12 cellular contexts compared by ENCODE assay signal in the genomic region with DNA sequence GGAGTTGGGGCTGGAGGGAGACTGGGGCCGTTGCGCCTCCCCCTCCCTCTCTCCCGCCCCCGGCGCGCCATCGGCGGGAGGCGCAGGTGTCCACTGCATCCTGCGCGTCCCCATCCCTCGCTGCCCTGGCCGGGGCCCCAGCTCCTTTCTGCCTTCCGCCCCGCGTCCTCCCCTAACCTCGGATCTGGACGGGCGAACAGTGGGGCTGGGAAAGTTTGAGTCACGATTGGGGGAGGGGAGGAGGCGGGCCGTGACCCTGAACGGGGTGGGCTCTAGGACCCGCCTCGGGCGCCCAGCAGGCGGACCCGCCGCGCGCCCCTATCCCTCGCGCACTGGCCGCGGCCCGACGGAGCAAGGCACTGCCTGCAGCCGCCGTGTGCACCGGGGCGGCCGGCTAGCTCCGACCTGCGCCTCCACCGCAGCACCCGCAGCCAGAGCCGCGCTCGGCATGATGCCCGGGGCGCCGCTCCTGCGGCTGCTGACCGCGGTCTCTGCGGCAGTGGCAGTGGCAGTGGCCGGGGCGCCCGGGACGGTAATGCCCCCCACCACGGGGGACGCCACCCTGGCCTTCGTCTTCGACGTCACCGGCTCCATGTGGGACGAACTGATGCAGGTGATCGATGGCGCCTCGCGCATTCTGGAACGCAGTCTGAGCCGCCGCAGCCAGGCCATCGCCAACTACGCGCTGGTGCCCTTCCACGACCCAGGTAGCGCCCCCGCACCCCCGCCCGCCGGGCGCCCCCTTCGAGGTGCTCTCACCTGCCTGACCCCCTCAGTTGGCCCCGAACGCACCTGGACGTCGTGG. TPM values are rescaled to one million over a fixed set of nuclear protein-coding genes. Genes with fewer than 3 reads are reported as not detected.
DNase-seq lines count a peak whose midpoint lies in the region; ATAC-seq and TF ChIP-seq lines count a peak whose summit lies in the region.
"Had no signal": no experiment of that assay in that cellular context is flagged by ENCODE, and none has a peak within 500 bp of the region (broad histone marks: within the 10 kb centered on the region; RNA-seq: fewer than 3 reads in every experiment).

A gene with protein sequence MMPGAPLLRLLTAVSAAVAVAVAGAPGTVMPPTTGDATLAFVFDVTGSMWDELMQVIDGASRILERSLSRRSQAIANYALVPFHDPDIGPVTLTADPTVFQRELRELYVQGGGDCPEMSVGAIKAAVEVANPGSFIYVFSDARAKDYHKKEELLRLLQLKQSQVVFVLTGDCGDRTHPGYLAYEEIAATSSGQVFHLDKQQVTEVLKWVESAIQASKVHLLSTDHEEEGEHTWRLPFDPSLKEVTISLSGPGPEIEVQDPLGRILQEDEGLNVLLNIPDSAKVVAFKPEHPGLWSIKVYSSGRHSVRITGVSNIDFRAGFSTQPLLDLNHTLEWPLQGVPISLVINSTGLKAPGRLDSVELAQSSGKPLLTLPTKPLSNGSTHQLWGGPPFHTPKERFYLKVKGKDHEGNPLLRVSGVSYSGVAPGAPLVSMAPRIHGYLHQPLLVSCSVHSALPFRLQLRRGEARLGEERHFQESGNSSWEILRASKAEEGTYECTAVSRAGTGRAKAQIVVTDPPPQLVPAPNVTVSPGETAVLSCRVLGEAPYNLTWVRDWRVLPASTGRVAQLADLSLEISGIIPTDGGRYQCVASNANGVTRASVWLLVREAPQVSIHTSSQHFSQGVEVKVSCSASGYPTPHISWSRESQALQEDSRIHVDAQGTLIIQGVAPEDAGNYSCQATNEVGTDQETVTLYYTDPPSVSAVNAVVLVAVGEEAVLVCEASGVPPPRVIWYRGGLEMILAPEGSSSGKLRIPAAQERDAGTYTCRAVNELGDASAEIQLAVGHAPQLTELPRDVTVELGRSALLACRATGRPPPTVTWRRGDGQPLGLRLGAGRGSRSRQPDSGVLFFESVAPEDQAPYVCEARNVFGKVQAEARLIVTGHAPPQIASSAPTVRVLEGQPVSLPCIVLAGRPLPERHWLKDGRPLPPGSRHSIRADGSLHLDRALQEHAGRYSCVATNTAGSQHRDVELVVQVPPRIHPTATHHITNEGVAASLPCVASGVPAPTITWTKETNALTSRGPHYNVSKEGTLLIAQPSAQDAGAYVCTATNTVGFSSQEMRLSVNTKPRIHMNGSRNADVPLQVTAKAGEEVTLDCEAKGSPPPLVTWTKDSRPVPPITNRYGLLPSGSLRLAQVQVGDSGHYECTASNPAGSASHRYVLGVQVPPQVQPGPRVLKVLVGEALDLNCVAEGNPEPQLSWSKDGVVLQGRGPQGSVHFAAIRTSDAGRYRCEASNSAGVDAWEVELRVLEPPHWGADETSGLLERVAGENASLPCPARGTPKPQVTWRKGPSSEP (N-terminal part only) (plus strand): TSS at position 330 of the 805 bp plus-strand sequence. CDS start 119 bp downstream, at position 449.

- H3K79me2 ChIP-seq in OCI-LY7 (ENCODE audit: insufficient read depth, low read depth, low read length) = no peaks in the 10 kb centered on the region

- no peaks in the 10 kb centered on the region for H3K9me3 ChIP-seq in BLaER1 treated with 17β-estradiol and CSF1 and Interleukin-3, amounts not matched to agents 10 nM and 100 nM (replicated peaks in 1 of 11)
- H3K9me3 ChIP-seq in NT2/D1 (ENCODE audit: insufficient read depth, low read length) = no peaks in the 10 kb centered on the region
- no peaks in the 10 kb centered on the region for H3K9me3 ChIP-seq in cardiac muscle cell (ENCODE audit: low read depth)
- H3K9me3 ChIP-seq in neuron (ENCODE audit: low read length) = no peaks in the 10 kb centered on the region
- H3K9me3 ChIP-seq in OCI-LY7 (ENCODE audit: low read length) = no peaks in the 10 kb centered on the region

- intact Hi-C loops in OCI-LY7 (cut with micrococcal nuclease; ENCODE audit: unreplicated experiment) = no loop called here
- intact Hi-C loops in activated CD4-positive, alpha-beta T cell treated with anti-CD3 and anti-CD28 coated beads, Interleukin-2, amount 10 ng/mL, durations not matched to agents 24 days and 14 days (cut with micrococcal nuclease) = no loop called here

- ATAC-seq in T-cell (replicated peaks in 1 of 4) (no peak), GM19467 (IDR thresholded peaks at IDR 0.05; ENCODE audit: unreplicated experiment) (no peak)

- H3K4me1 ChIP-seq in BLaER1 treated with 17β-estradiol and CSF1 and Interleukin-3, amounts not matched to agents 10 nM and 100 nM = peaks cover 0 to 31% (median 19%) of the 10 kb centered on the region in 10 experiments; a peak in 18 of 20 replicates
- H3K4me1 ChIP-seq in NT2/D1 (ENCODE audit: insufficient read depth, insufficient read length) = peaks cover 23% of the 10 kb centered on the region
- peaks cover 4% of the 10 kb centered on the region for H3K4me1 ChIP-seq in cardiac muscle cell (ENCODE audit: low read depth)
- no peaks in the 10 kb centered on the region for H3K4me1 ChIP-seq in neuron (ENCODE audit: insufficient read depth, low read length)
- no peaks in the 10 kb centered on the region for H3K4me1 ChIP-seq in OCI-LY7 (ENCODE audit: insufficient read depth, low read length, poor library complexity, severe bottlenecking)

- no TSS peak for BruUV-seq in OCI-LY7 (replicated peaks; lab: Mats Ljungman, UMichigan)

- H3K27ac Mint-ChIP-seq in T-cell = no peak within 1 kb of the TSS
- no peak within 1 kb of the TSS for H3K27ac Mint-ChIP-seq in activated CD4-positive, alpha-beta T cell treated with anti-CD3 and anti-CD28 coated beads, Interleukin-2, amount 10 ng/mL, durations not matched to agents 24 days and 14 days

- H3K27me3 ChIP-seq in BLaER1 treated with 17β-estradiol and CSF1 and Interleukin-3, amounts not matched to agents 10 nM and 100 nM = peaks cover 49 to 70% (median 60%) of the 10 kb centered on the region in 11 experiments
- H3K27me3 ChIP-seq in NT2/D1 (ENCODE audit: insufficient read depth, insufficient read length) (peaks cover 26% of the 10 kb centered on the region), cardiac muscle cell (peaks cover 72% of the 10 kb centered on the region), neuron (ENCODE audit: insufficient read depth, low read length) (peaks cover 76% of the 10 kb centered on the region)

- H3K4me3 Mint-ChIP-seq in T-cell = peak within 1 kb of the TSS in 1 of 3 donors; percentile 49
- H3K4me3 Mint-ChIP-seq in activated CD4-positive, alpha-beta T cell treated with anti-CD3 and anti-CD28 coated beads, Interleukin-2, amount 10 ng/mL, durations not matched to agents 24 days and 14 days = no peak within 1 kb of the TSS

- H3K9me2 ChIP-seq in OCI-LY7 (ENCODE audit: insufficient read depth, low read length) = no peaks in the 10 kb centered on the region

- peaks cover 61 to 68% of the 10 kb centered on the region in 2 donors for H3K27me3 Mint-ChIP-seq in T-cell
- peaks cover 52% of the 10 kb centered on the region for H3K27me3 Mint-ChIP-seq in activated CD4-positive, alpha-beta T cell treated with anti-CD3 and anti-CD28 coated beads, Interleukin-2, amount 10 ng/mL, durations not matched to agents 24 days and 14 days

- H3K9ac ChIP-seq in BLaER1 treated with 17β-estradiol and CSF1 and Interleukin-3, amounts not matched to agents 10 nM and 100 nM = no peak within 1 kb of the TSS
- H3K9ac ChIP-seq in NT2/D1 (ENCODE audit: insufficient read length, low read depth) = peak within 1 kb of the TSS; percentile 74

- POLR2A ChIA-PET in T-cell (lab: Charles Lee) (no interaction called here), OCI-LY7 (lab: Charles Lee) (no interaction called here)

- peaks cover 9 to 12% (median 12%) of the 10 kb centered on the region in 3 donors for H3K4me1 Mint-ChIP-seq in T-cell
- no peaks in the 10 kb centered on the region for H3K4me1 Mint-ChIP-seq in activated CD4-positive, alpha-beta T cell treated with anti-CD3 and anti-CD28 coated beads, Interleukin-2, amount 10 ng/mL, durations not matched to agents 24 days and 14 days

- H3K36me3 ChIP-seq in BLaER1 treated with 17β-estradiol and CSF1 and Interleukin-3, amounts not matched to agents 10 nM and 100 nM = no peaks in the 10 kb centered on the region
- H3K36me3 ChIP-seq in NT2/D1 (ENCODE audit: insufficient read depth, insufficient read length, low read length) (no peaks in the 10 kb centered on the region), cardiac muscle cell (no peaks in the 10 kb centered on the region), neuron (ENCODE audit: insufficient read depth, low read length) (no peaks in the 10 kb centered on the region), OCI-LY7 (ENCODE audit: insufficient read depth, low read length) (no peaks in the 10 kb centered on the region)

- no peak for DNase-seq in NT2/D1 (ENCODE audit: low read depth, low spot score)
- peak; percentile 29 to 66 for DNase-seq in cardiac muscle cell (ENCODE audit: low read depth in 1 of 2, low spot score in 1 of 2)
- no peak for DNase-seq in T-cell
- DNase-seq in OCI-LY7 (ENCODE audit: low spot score) = no peak
- DNase-seq in activated CD4-positive, alpha-beta T cell treated with anti-CD3 and anti-CD28 coated beads, Interleukin-2, amount 10 ng/mL, durations not matched to agents 24 days and 14 days = no peak
- DNase-seq: activated CD4-positive, alpha-beta T cell treated with anti-CD3 and anti-CD28 coated beads for 4 hours; effector memory CD4-positive, alpha-beta T cell; NCI-H1092; stimulated activated CD4-positive, alpha-beta T cell treated with anti-CD3 and anti-CD28 coated beads, Interleukin-15, amount 100 ng/mL, for 24 hours had no signal

- peak within 1 kb of the TSS in 6 of 11 experiments; percentile 8 to 52 (median 28); a peak in 8 of 22 replicates for H3K4me2 ChIP-seq in BLaER1 treated with 17β-estradiol and CSF1 and Interleukin-3, amounts not matched to agents 10 nM and 100 nM
- H3K4me2 ChIP-seq in OCI-LY7 (ENCODE audit: low read length) = no peak within 1 kb of the TSS

- no peak for TF ChIP-seq CTCF in cardiac muscle cell (IDR thresholded peaks at IDR 0.05; ENCODE audit: low read depth, low read length)
- no peak for TF ChIP-seq CTCF in OCI-LY7 (conservative IDR thresholded peaks at IDR 0.05; ENCODE audit: low read length)

- no peak within 1 kb of the TSS for H2AFZ ChIP-seq in neuron (ENCODE audit: low read depth, low read length)
- H2AFZ ChIP-seq in OCI-LY7 (ENCODE audit: low read length) = no peak within 1 kb of the TSS

- no peaks in the 10 kb centered on the region for H3K9me3 Mint-ChIP-seq in T-cell
- no peaks in the 10 kb centered on the region for H3K9me3 Mint-ChIP-seq in activated CD4-positive, alpha-beta T cell treated with anti-CD3 and anti-CD28 coated beads, Interleukin-2, amount 10 ng/mL, durations not matched to agents 24 days and 14 days

- H4K20me1 ChIP-seq in BLaER1 treated with 17β-estradiol and CSF1 and Interleukin-3, amounts not matched to agents 10 nM and 100 nM = peaks cover 0 to 11% (median 0%) of the 10 kb centered on the region in 11 experiments; a peak in 8 of 22 replicates
- no peaks in the 10 kb centered on the region for H4K20me1 ChIP-seq in OCI-LY7 (ENCODE audit: insufficient read depth, low read length)

- no peak within 1 kb of the TSS for H3K4me3 ChIP-seq in BLaER1 treated with 17β-estradiol and CSF1 and Interleukin-3, amounts not matched to agents 10 nM and 100 nM
- H3K4me3 ChIP-seq in NT2/D1 (ENCODE audit: insufficient read length, low read depth) = peak within 1 kb of the TSS; percentile 72
- peak within 1 kb of the TSS; percentile 31 for H3K4me3 ChIP-seq in cardiac muscle cell
- H3K4me3 ChIP-seq in neuron (ENCODE audit: low read length) = peak within 1 kb of the TSS; percentile 18
- no peak within 1 kb of the TSS for H3K4me3 ChIP-seq in OCI-LY7 (ENCODE audit: low read depth, low read length, poor library complexity, severe bottlenecking)

- H3K27ac ChIP-seq in BLaER1 treated with 17β-estradiol and CSF1 and Interleukin-3, amounts not matched to agents 10 nM and 100 nM = no peak within 1 kb of the TSS
- no peak within 1 kb of the TSS for H3K27ac ChIP-seq in cardiac muscle cell
- H3K27ac ChIP-seq in OCI-LY7 (ENCODE audit: low read depth, low read length, poor library complexity, severe bottlenecking) = no peak within 1 kb of the TSS

- no peaks in the 10 kb centered on the region for H3K36me3 Mint-ChIP-seq in T-cell
- H3K36me3 Mint-ChIP-seq in activated CD4-positive, alpha-beta T cell treated with anti-CD3 and anti-CD28 coated beads, Interleukin-2, amount 10 ng/mL, durations not matched to agents 24 days and 14 days (ENCODE audit: low read depth) = no peaks in the 10 kb centered on the region

- CTCF ChIA-PET in T-cell (lab: Charles Lee) = no interaction called here
- CTCF ChIA-PET in OCI-LY7 (lab: Charles Lee; ENCODE audit: unreplicated experiment) = no interaction called here

RNA-seq across cellular contexts. Expression of the gene that starts here (rescaled TPM):
- total RNA-seq in cardiac muscle cell (0.18 and 0.36 TPM in 2 replicates), T-cell (under 1 TPM in 1 of 5 donors, not detected in 4; 0.03 TPM), OCI-LY7 (2022) (not detected in 2 replicates)
- 0.27 and 0.45 TPM in 2 replicates for polyA plus RNA-seq in cardiac muscle cell
- not detected in 2 replicates for total RNA-seq in OCI-LY7 (2014; rRNA removed; shearing (Covaris generic))
- total RNA-seq in activated CD4-positive, alpha-beta T cell treated with anti-CD3 and anti-CD28 coated beads, Interleukin-2, amount 10 ng/mL, durations not matched to agents 24 days and 14 days = not detected in 2 replicates

Comparison
In these comparisons a context has a peak if more than half of its experiments do, and no peak if none do; other contexts are left out.
1. Peak in DNase-seq and H3K4me3 ChIP-seq in cardiac muscle cell; RNA of the gene not detected or under 1 TPM.
2. H3K4me3 ChIP-seq: peak in NT2/D1 (single experiment) and neuron (single experiment); none in BLaER1 treated with 17β-estradiol and CSF1 and Interleukin-3, amounts not matched to agents 10 nM and 100 nM (0 of 10) and OCI-LY7 (single experiment).